8 cellular contexts compared by ENCODE assay signal in the genomic region with DNA sequence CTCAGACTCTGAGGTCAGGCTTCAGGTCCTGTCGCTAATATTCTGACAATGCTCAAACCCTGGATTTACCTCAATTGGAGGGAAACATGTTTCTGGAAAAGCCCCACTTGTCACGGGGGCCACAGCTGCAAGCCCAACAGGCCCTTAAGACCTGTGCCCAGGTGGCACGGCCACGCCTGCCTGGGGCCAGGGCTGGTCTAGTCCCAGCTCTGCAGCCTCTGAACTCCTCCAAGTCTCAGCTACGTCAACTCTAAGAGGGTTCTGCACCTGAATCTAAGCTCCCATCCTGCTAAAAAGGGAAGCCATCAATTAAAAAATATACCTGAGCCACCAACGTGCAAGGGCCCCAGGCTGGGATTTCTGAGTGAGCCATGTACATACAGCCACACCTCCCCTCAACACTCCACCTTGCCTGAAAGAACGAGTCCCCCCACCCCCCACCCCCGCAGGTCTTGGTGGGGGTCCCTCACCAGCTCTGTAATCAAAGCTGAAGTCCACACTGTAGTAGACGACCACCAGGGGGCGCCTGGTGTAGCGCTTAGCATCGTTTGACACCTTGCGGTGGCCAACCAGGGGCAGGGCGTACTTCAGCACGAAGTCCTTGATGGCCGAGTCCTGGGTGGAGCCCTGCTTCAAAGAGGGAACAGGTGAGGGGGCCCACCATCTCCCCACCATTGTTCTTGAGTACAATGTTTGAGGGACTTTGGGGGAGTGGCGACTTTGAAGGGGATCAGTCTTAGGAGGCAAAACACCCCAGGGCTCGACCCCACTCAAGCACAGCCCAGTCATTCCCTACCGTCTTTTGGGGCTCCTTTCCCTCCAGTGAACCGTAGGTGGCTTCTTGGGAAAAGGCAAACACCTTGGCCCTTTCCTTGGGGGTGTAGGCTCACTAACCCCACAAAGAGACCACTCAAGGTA. TPM values are rescaled to one million over a fixed set of nuclear protein-coding genes. Genes with fewer than 3 reads are reported as not detected.
DNase-seq lines count a peak whose midpoint lies in the region; ATAC-seq, FAIRE-seq and TF ChIP-seq lines count a peak whose summit lies in the region.

No MANE protein-coding gene starts in this region.

- no peaks in the 10 kb centered on the region for H3K27me3 ChIP-seq in heart right ventricle

- peak; percentile 33 to 36 for DNase-seq in AML-193 (lab: John Stamatoyannopoulos, UW)
- peak; percentile 59 for DNase-seq in HTR-8/SVneo (ENCODE audit: insufficient read length, low spot score)
- DNase-seq in SK-MEL-5 (ENCODE audit: low read depth, low spot score): peak; percentile 87
- peak in 1 of 2 donors; percentile 84 for DNase-seq in activated naive CD4-positive, alpha-beta T cell treated with anti-CD3 and anti-CD28 coated beads, Interleukin-2, amount 50 U/mL, for 72 hours (ENCODE audit: low spot score in 2 of 2)
- peak; percentile 85 for DNase-seq in heart right ventricle
- DNase-seq in retinal pigment epithelial cell (ENCODE audit: low read depth): no peak
- DNase-seq in H54 (ENCODE audit: insufficient read length, low spot score): no peak

- no peak overlapping the region for H3K27ac ChIP-seq in heart right ventricle

- H3K4me3 ChIP-seq in heart right ventricle (no peak overlapping the region), retinal pigment epithelial cell (ENCODE audit: low read length) (no peak overlapping the region)

- peaks cover 4 to 11% of the 10 kb centered on the region in 2 donors for H3K36me3 Mint-ChIP-seq in activated naive CD4-positive, alpha-beta T cell treated with anti-CD3 and anti-CD28 coated beads, Interleukin-2, amount 50 U/mL, for 72 hours

- WGBS in heart right ventricle, 2 donors: 48 to 49% methylated on average over 20 of the region's 20 CpGs

- H3K9me3 ChIP-seq in heart right ventricle: no peaks in the 10 kb centered on the region

- intact Hi-C loops in heart right ventricle (cut with DNase I): loop anchor here (1.0 to 10.0 kb wide), 9 partner anchors 57 to 87 kb away; partner anchors contain the start of gene ZNF786 (in 7 of the 10)

- TF ChIP-seq CTCF in heart right ventricle (IDR thresholded peaks at IDR 0.05) (peak; percentile 82 to 95 (median 89)), retinal pigment epithelial cell (conservative IDR thresholded peaks at IDR 0.05; ENCODE audit: low read depth, low read length) (peak; percentile 82)

- FAIRE-seq in HTR-8/SVneo (lab: Jason Lieb, UNC) (no peak), H54 (lab: Jason Lieb, UNC) (no peak)

- no peaks in the 10 kb centered on the region for H3K9me3 Mint-ChIP-seq in activated naive CD4-positive, alpha-beta T cell treated with anti-CD3 and anti-CD28 coated beads, Interleukin-2, amount 50 U/mL, for 72 hours

- H3K4me1 ChIP-seq in heart right ventricle: peaks cover 0 to 4% (median 0%) of the 10 kb centered on the region in 9 donors

- peak; percentile 58 for ATAC-seq in GM19035 (IDR thresholded peaks at IDR 0.05; ENCODE audit: unreplicated experiment)
- ATAC-seq in activated naive CD4-positive, alpha-beta T cell treated with anti-CD3 and anti-CD28 coated beads, Interleukin-2, amount 50 U/mL, for 72 hours: peak; percentile 90 to 92
- ATAC-seq in heart right ventricle: peak; percentile 77 to 94 (median 82)

- no peak for TF ChIP-seq POLR2A in H54 (IDR thresholded peaks at IDR 0.05; ENCODE audit: low read depth, low read length)

- peaks cover 0 to 95% (median 37%) of the 10 kb centered on the region in 9 donors for H3K36me3 ChIP-seq in heart right ventricle

- H3K27ac Mint-ChIP-seq in activated naive CD4-positive, alpha-beta T cell treated with anti-CD3 and anti-CD28 coated beads, Interleukin-2, amount 50 U/mL, for 72 hours: peak overlapping the region; percentile 46 to 68

- in situ Hi-C loops in SK-MEL-5 (cut with HindIII; ENCODE audit: low pct_unique_long_range_greater_than_20kb, low sequenced_read_pairs): no loop called here

RNA-seq across cellular contexts. Expression of gene PDIA4, which starts 22.6 kb away (rescaled TPM):
- 384 and 385 TPM in 2 replicates for total RNA-seq in SK-MEL-5 (2014; rRNA removed; shearing (Covaris generic))
- 486 and 568 TPM in 2 replicates for polyA plus RNA-seq in SK-MEL-5 (2015; cell fraction: cytosol; rRNA removed)
- polyA plus RNA-seq in SK-MEL-5 (2015; cell fraction: nucleus; rRNA removed): 104 and 207 TPM in 2 replicates
- total RNA-seq in activated naive CD4-positive, alpha-beta T cell treated with anti-CD3 and anti-CD28 coated beads, Interleukin-2, amount 50 U/mL, for 72 hours: 10 to 100 TPM; 56.7 to 78.0 TPM
- total RNA-seq in heart right ventricle: 10 to 100 TPM; 18.2 to 49.2 (median 24.6) TPM
- polyA plus RNA-seq in heart right ventricle: 10 to 100 TPM; 10.2 to 64.5 TPM

Comparison
In these comparisons a context has a peak if more than half of its experiments do, and no peak if none do; other contexts are left out.
1. DNase-seq: peak in AML-193 (2 of 2), HTR-8/SVneo (single experiment), SK-MEL-5 (single experiment) and heart right ventricle (2 of 2); none in retinal pigment epithelial cell (single experiment) and H54 (single experiment).
2. Peak in every context shown above with its lines, with median percentiles within 50 percentile points of each other: ATAC-seq.